21 cellular contexts compared by ENCODE assay signal in genomic region chr6:170378502-170378901, GRCh38.
A peak's percentile ranks its signal among the peaks of the same experiment; 100 is the strongest.
DNase-seq lines count a peak whose midpoint lies in the region; ATAC-seq and TF ChIP-seq lines count a peak whose summit lies in the region.
"Had no signal": no experiment of that assay in that cellular context is flagged by ENCODE, and none has a peak within 500 bp of the region (broad histone marks: within the 10 kb centered on the region; RNA-seq: fewer than 3 reads in every experiment).

No MANE protein-coding gene starts in this region.

- no peaks in the 10 kb centered on the region for H3K27me3 Mint-ChIP-seq in activated T-cell treated with anti-CD3 and anti-CD28 coated beads, Interleukin-2, amount 50 U/mL, for 72 hours (ENCODE audit: low read depth)
- H3K27me3 Mint-ChIP-seq in T-cell (no peaks in the 10 kb centered on the region), mesothelial cell of epicardium (ENCODE audit: low read depth) (no peaks in the 10 kb centered on the region)
- H3K27me3 Mint-ChIP-seq in stimulated activated naive B cell treated with anti-CD40 and anti-IgM and Interleukin-4, amounts not matched to agents 10 μg/mL and 1 μg/mL and 100 μg/mL, for 72 hours, result no peaks in the 10 kb centered on the region
- H3K27me3 Mint-ChIP-seq: type B pancreatic cell had no signal

- CTCF ChIA-PET in T-cell (lab: Charles Lee), result no interaction called here

- TF ChIP-seq CTCF in mesothelial cell of epicardium (IDR thresholded peaks at IDR 0.05; ENCODE audit: unreplicated experiment), result no peak

- H3K9me3 Mint-ChIP-seq in activated T-cell treated with anti-CD3 and anti-CD28 coated beads, Interleukin-2, amount 50 U/mL, for 72 hours, result peaks cover 0 to 2% of the 10 kb centered on the region in 2 donors
- H3K9me3 Mint-ChIP-seq in T-cell (no peaks in the 10 kb centered on the region), mesothelial cell of epicardium (no peaks in the 10 kb centered on the region)
- H3K9me3 Mint-ChIP-seq in stimulated activated naive B cell treated with anti-CD40 and anti-IgM and Interleukin-4, amounts not matched to agents 10 μg/mL and 1 μg/mL and 100 μg/mL, for 72 hours, result peaks cover 0 to 1% of the 10 kb centered on the region in 2 donors
- H3K9me3 Mint-ChIP-seq: nephron, type B pancreatic cell had no signal

- H3K36me3 Mint-ChIP-seq in activated T-cell treated with anti-CD3 and anti-CD28 coated beads, Interleukin-2, amount 50 U/mL, for 72 hours (ENCODE audit: insufficient read depth in 2 of 2), result peaks cover 6 to 9% of the 10 kb centered on the region in 2 donors
- H3K36me3 Mint-ChIP-seq in T-cell, result peaks cover 26% of the 10 kb centered on the region
- H3K36me3 Mint-ChIP-seq in stimulated activated naive B cell treated with anti-CD40 and anti-IgM and Interleukin-4, amounts not matched to agents 10 μg/mL and 1 μg/mL and 100 μg/mL, for 72 hours, result peaks cover 13 to 30% of the 10 kb centered on the region in 2 donors
- H3K36me3 Mint-ChIP-seq in mesothelial cell of epicardium, result peaks cover 14% of the 10 kb centered on the region

- ATAC-seq in activated T-cell treated with anti-CD3 and anti-CD28 coated beads, Interleukin-2, amount 50 U/mL, for 72 hours (replicated peaks in 1 of 2), result peak in 1 of 2 donors; percentile 54
- ATAC-seq in T-cell (replicated peaks in 1 of 4) (peak; percentile 27 to 89 (median 52)), GM21390 (IDR thresholded peaks at IDR 0.05; ENCODE audit: unreplicated experiment) (no peak)
- ATAC-seq in stimulated activated naive B cell treated with anti-CD40 and anti-IgM and Interleukin-4, amounts not matched to agents 10 μg/mL and 1 μg/mL and 100 μg/mL, for 72 hours (replicated peaks), result no peak

- DNase-seq in activated T-cell treated with anti-CD3 and anti-CD28 coated beads, Interleukin-2, amount 50 U/mL, for 72 hours, result peak in 1 of 2 donors; percentile 12
- no peak for DNase-seq in activated T-cell treated with anti-CD3 and anti-CD28 coated beads, Interleukin-2, amount 50 U/mL, for 1 hour
- peak in 25 of 34 experiments; percentile 3 to 58 (median 10) for DNase-seq in T-cell
- DNase-seq in dermis blood vessel endothelial cell, result peak; percentile 37
- DNase-seq in stimulated activated naive B cell treated with anti-CD40 and anti-IgM and Interleukin-4, amounts not matched to agents 10 μg/mL and 1 μg/mL and 100 μg/mL, for 72 hours, result no peak
- no peak for DNase-seq in NCI-H2227 treated with DMSO at 0.1 percent for 48 hours (lab: John Stamatoyannopoulos, UW)
- no peak for DNase-seq in mesothelial cell of epicardium (ENCODE audit: low spot score in 2 of 2, unreplicated experiment in 2 of 2)
- DNase-seq: ACHN; amniotic stem cell; Calu3; cerebellar nuclear complex; heart left ventricle; lower lobe of right lung; NCI-H1436 treated with DMSO at 0.1 percent for 48 hours; Peyer's patch; SK-N-SH; spleen; stimulated activated naive CD4-positive, alpha-beta T cell had no signal

- peak overlapping the region; percentile 89 for H3K27ac Mint-ChIP-seq in activated T-cell treated with anti-CD3 and anti-CD28 coated beads, Interleukin-2, amount 50 U/mL, for 72 hours
- H3K27ac Mint-ChIP-seq in T-cell, result peak overlapping the region; percentile 67 to 88
- H3K27ac Mint-ChIP-seq in stimulated activated naive B cell treated with anti-CD40 and anti-IgM and Interleukin-4, amounts not matched to agents 10 μg/mL and 1 μg/mL and 100 μg/mL, for 72 hours, result peak overlapping the region; percentile 21
- H3K27ac Mint-ChIP-seq in mesothelial cell of epicardium, result no peak overlapping the region
- H3K27ac Mint-ChIP-seq: nephron, type B pancreatic cell had no signal

- POLR2A ChIA-PET in T-cell (lab: Charles Lee), result no interaction called here

- H3K4me1 Mint-ChIP-seq in activated T-cell treated with anti-CD3 and anti-CD28 coated beads, Interleukin-2, amount 50 U/mL, for 72 hours (ENCODE audit: low read depth), result peaks cover 28% of the 10 kb centered on the region
- H3K4me1 Mint-ChIP-seq in T-cell (peaks cover 28 to 32% (median 29%) of the 10 kb centered on the region in 3 donors), mesothelial cell of epicardium (no peaks in the 10 kb centered on the region)
- H3K4me1 Mint-ChIP-seq in stimulated activated naive B cell treated with anti-CD40 and anti-IgM and Interleukin-4, amounts not matched to agents 10 μg/mL and 1 μg/mL and 100 μg/mL, for 72 hours, result peaks cover 22 to 38% of the 10 kb centered on the region in 2 donors

- peak overlapping the region in 1 of 2 donors; percentile 48 for H3K4me3 Mint-ChIP-seq in activated T-cell treated with anti-CD3 and anti-CD28 coated beads, Interleukin-2, amount 50 U/mL, for 72 hours
- H3K4me3 Mint-ChIP-seq in T-cell (peak overlapping the region in 2 of 3 donors; percentile 25 to 57), mesothelial cell of epicardium (no peak overlapping the region)
- no peak overlapping the region for H3K4me3 Mint-ChIP-seq in stimulated activated naive B cell treated with anti-CD40 and anti-IgM and Interleukin-4, amounts not matched to agents 10 μg/mL and 1 μg/mL and 100 μg/mL, for 72 hours
- H3K4me3 Mint-ChIP-seq: nephron, type B pancreatic cell had no signal

Comparison
In these comparisons a context has a peak if more than half of its experiments do, and no peak if none do; other contexts are left out.
1. ATAC-seq: peak in T-cell (4 of 4); none in stimulated activated naive B cell treated with anti-CD40 and anti-IgM and Interleukin-4, amounts not matched to agents 10 μg/mL and 1 μg/mL and 100 μg/mL, for 72 hours (0 of 2) and GM21390 (single experiment).
2. DNase-seq: peak in T-cell (25 of 34) and dermis blood vessel endothelial cell (single experiment); none in activated T-cell treated with anti-CD3 and anti-CD28 coated beads, Interleukin-2, amount 50 U/mL, for 1 hour (single experiment), stimulated activated naive B cell treated with anti-CD40 and anti-IgM and Interleukin-4, amounts not matched to agents 10 μg/mL and 1 μg/mL and 100 μg/mL, for 72 hours (single experiment), NCI-H2227 treated with DMSO at 0.1 percent for 48 hours (single experiment) and mesothelial cell of epicardium (0 of 2).
3. H3K4me3 Mint-ChIP-seq: peak in T-cell (2 of 3); none in stimulated activated naive B cell treated with anti-CD40 and anti-IgM and Interleukin-4, amounts not matched to agents 10 μg/mL and 1 μg/mL and 100 μg/mL, for 72 hours (0 of 2) and mesothelial cell of epicardium (single experiment).